ENCODE assay signal across 27 cellular contexts in genomic region chr11:72314199-72314598, GRCh38.
"Had no signal": no experiment of that assay in that cellular context is flagged by ENCODE, and none has a peak within 500 bp of the region (broad histone marks: within the 10 kb centered on the region; RNA-seq: fewer than 3 reads in every experiment).

No MANE protein-coding gene starts in this region.

- H2AFZ ChIP-seq: hepatocyte had no signal

- H3K9me3 ChIP-seq: left ventricle myocardium inferior, mucosa of descending colon, ovary, prostate gland, stomach, testis, thyroid gland, transverse colon, upper lobe of left lung had no signal

- H3K27ac ChIP-seq: hepatocyte, left ventricle myocardium inferior, ovary, prostate gland, skin epidermis, stomach, testis, thyroid gland, transverse colon, upper lobe of left lung had no signal

- H3K36me3 ChIP-seq: ovary, prostate gland, transverse colon had no signal

- H3K79me2 ChIP-seq: hepatocyte had no signal

- FAIRE-seq: urothelium cell line had no signal

- H3K4me3 ChIP-seq: hepatocyte, left ventricle myocardium inferior, lung, mucosa of descending colon, ovary, prostate gland, skin epidermis, stomach, testis, thyroid gland, transverse colon, upper lobe of left lung had no signal

- H3K4me2 ChIP-seq: hepatocyte had no signal

- ATAC-seq: mucosa of descending colon; naive thymus-derived CD4-positive, alpha-beta T cell; natural killer cell treated with Interleukin-12 subunit alpha and Interleukin-12 subunit beta and Interleukin-15 and Interleukin-18, amount 100 ng/mL, for 72 hours; right cardiac atrium; sciatic nerve; stimulated activated naive B cell treated with anti-CD40 and anti-IgM and Interleukin-4, amounts not matched to agents 10 μg/mL and 1 μg/mL and 100 μg/mL, for 72 hours; stimulated activated naive CD8-positive, alpha-beta T cell treated with anti-CD3 and anti-CD28 coated beads, Interleukin-15, Interleukin-2, amounts not matched to agents 100 U/mL and 50 U/mL, for 24 hours had no signal

- H3K27me3 ChIP-seq: hepatocyte, ovary, stomach, testis, thyroid gland, transverse colon, upper lobe of left lung had no signal

- DNase-seq: islet precursor cell; left ventricle myocardium inferior; midbrain; mucosa of descending colon; naive thymus-derived CD4-positive, alpha-beta T cell; ovary; posterior cingulate gyrus; retina; right cardiac atrium; stimulated activated CD4-positive, alpha-beta T cell treated with anti-CD3 and anti-CD28 coated beads, Interleukin-12 subunit alpha, Interleukin-12 subunit beta, amount 100 ng/mL, for 4 hours; stimulated activated CD4-positive, alpha-beta T cell treated with anti-CD3 and anti-CD28 coated beads, Interleukin-15, amount 100 ng/mL, for 24 hours; stimulated activated CD4-positive, alpha-beta T cell treated with anti-CD3 and anti-CD28 coated beads, Interleukin-2, amount 100 ng/mL, for 24 hours; stimulated activated CD4-positive, alpha-beta T cell treated with anti-CD3 and anti-CD28 coated beads, Interleukin-4, amount 100 ng/mL, for 1 hour; stimulated activated naive B cell treated with anti-CD40 and anti-IgM and Interleukin-4, amounts not matched to agents 10 μg/mL and 1 μg/mL and 100 μg/mL, for 72 hours; stimulated activated naive CD8-positive, alpha-beta T cell treated with anti-CD3 and anti-CD28 coated beads, Interleukin-15, Interleukin-2, amounts not matched to agents 100 U/mL and 50 U/mL, for 24 hours; stomach; testis; thyroid gland; transverse colon had no signal

- H3K4me1 ChIP-seq: prostate gland, testis, thyroid gland, transverse colon, upper lobe of left lung had no signal
